Comparison of ENCODE assay signal across 8 cellular contexts in the genomic region with DNA sequence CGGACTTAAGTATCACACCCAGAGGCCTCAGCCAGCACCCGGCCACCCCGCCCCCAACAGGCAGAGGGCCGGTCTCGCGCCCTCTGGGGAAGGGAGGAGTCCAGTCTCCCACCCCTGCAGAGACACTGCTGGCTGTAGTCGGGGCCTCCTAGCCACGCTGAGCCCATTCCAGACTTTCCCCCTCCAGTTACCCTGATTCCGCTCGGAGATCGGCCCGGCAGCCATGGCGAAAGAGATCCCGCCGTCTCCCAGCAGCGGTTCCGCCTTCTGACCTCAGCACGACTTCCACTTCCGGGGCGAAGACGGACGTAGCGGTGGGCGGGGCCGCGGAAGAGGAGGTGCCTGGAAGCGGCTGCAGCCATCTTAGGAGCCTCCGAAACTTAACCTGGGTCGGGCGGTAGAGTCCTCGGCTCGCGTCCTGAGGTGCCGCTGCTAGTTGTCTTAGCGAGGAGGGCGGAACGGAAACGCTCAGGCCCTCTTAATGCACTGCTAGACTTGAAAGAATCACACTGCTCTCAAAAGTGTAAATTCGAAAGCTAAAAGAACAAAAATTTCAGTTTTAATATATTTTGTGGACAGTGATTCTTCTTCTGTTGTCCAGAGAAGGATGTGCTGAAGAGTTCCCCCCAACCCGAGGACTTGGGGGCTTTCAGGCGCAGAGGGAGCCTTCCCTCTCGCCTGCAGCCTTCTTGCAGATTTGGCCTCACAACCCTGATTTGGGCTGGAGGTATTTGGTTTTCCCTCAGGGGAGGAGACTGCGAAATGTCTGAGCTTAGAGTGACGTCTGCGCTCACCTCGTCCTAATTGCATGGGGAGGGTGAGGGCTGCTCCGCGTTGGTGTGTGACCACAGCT. TPM values are rescaled to one million over a fixed set of nuclear protein-coding genes. Genes with fewer than 3 reads are reported as not detected.
DNase-seq lines count a peak whose midpoint lies in the region; ATAC-seq and TF ChIP-seq lines count a peak whose summit lies in the region.

A gene with protein sequence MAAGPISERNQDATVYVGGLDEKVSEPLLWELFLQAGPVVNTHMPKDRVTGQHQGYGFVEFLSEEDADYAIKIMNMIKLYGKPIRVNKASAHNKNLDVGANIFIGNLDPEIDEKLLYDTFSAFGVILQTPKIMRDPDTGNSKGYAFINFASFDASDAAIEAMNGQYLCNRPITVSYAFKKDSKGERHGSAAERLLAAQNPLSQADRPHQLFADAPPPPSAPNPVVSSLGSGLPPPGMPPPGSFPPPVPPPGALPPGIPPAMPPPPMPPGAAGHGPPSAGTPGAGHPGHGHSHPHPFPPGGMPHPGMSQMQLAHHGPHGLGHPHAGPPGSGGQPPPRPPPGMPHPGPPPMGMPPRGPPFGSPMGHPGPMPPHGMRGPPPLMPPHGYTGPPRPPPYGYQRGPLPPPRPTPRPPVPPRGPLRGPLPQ (minus strand): TSS at position 269 of the 853 bp plus-strand sequence. CDS start 44 bp downstream, at position 225.

- peaks cover 41% of the 10 kb centered on the region for H3K36me3 ChIP-seq in neuron (ENCODE audit: insufficient read depth, low read length)

- no peak for TF ChIP-seq CTCF in HFF-Myc (IDR thresholded peaks at IDR 0.05; ENCODE audit: low read depth, low read length, missing control alignments)
- TF ChIP-seq CTCF in foreskin keratinocyte (conservative IDR thresholded peaks at IDR 0.05): peak; percentile 6

- peak; percentile 95 for ATAC-seq in foreskin keratinocyte

- H3K4me3 ChIP-seq in HFF-Myc (replicated peaks; ENCODE audit: low read depth, low read length): peak within 1 kb of the TSS; percentile 93
- H3K4me3 ChIP-seq in neuron (ENCODE audit: low read length): peak within 1 kb of the TSS; percentile 86

- DNase-seq in GM04503 (ENCODE audit: low read depth): peak; percentile 53
- peak; percentile 75 for DNase-seq in HFF-Myc (ENCODE audit: extremely low read depth, low read depth)
- peak; percentile 93 for DNase-seq in MV-4-11 (lab: John Stamatoyannopoulos, UW)
- DNase-seq in SK-MEL-5 (ENCODE audit: low read depth, low spot score): peak; percentile 95
- peak; percentile 81 to 96 (median 90) for DNase-seq in activated naive CD4-positive, alpha-beta T cell (lab: John Stamatoyannopoulos, UW)
- DNase-seq in foreskin keratinocyte: peak; percentile 57 to 82
- DNase-seq in stromal cell of bone marrow (ENCODE audit: low read depth): peak; percentile 85

- peaks cover 22% of the 10 kb centered on the region for H3K4me1 ChIP-seq in foreskin keratinocyte
- H3K4me1 ChIP-seq in neuron (ENCODE audit: insufficient read depth, low read length): peaks cover 25% of the 10 kb centered on the region

- in situ Hi-C loops in SK-MEL-5 (cut with HindIII; ENCODE audit: low pct_unique_long_range_greater_than_20kb, low sequenced_read_pairs): no loop called here

- peak within 1 kb of the TSS; percentile 87 for H3K27ac ChIP-seq in foreskin keratinocyte

- H3K27me3 ChIP-seq in foreskin keratinocyte (no peaks in the 10 kb centered on the region), neuron (ENCODE audit: insufficient read depth, low read length) (no peaks in the 10 kb centered on the region)

- H2AFZ ChIP-seq in neuron (ENCODE audit: low read depth, low read length): peak within 1 kb of the TSS; percentile 39

- H3K9me3 ChIP-seq in neuron (ENCODE audit: low read length): no peaks in the 10 kb centered on the region

RNA-seq across cellular contexts. Expression of the gene that starts here (rescaled TPM):
- total RNA-seq in SK-MEL-5 (2014; rRNA removed; shearing (Covaris generic)): 14.1 and 15.4 TPM in 2 replicates
- 110 and 124 TPM in 2 replicates for polyA plus RNA-seq in SK-MEL-5 (2015; cell fraction: cytosol; rRNA removed)
- polyA plus RNA-seq in SK-MEL-5 (2015; cell fraction: nucleus; rRNA removed): 44.7 and 44.8 TPM in 2 replicates
- total RNA-seq in foreskin keratinocyte: 53.7 and 54.5 TPM in 2 replicates
- polyA plus RNA-seq in foreskin keratinocyte: 99.7 and 105 TPM in 2 replicates

Comparison
In these comparisons a context has a peak if more than half of its experiments do, and no peak if none do; other contexts are left out.
1. Peak in every context shown above with its lines: DNase-seq, ATAC-seq, H3K4me3 ChIP-seq and H3K27ac ChIP-seq.